In the genomic region with DNA sequence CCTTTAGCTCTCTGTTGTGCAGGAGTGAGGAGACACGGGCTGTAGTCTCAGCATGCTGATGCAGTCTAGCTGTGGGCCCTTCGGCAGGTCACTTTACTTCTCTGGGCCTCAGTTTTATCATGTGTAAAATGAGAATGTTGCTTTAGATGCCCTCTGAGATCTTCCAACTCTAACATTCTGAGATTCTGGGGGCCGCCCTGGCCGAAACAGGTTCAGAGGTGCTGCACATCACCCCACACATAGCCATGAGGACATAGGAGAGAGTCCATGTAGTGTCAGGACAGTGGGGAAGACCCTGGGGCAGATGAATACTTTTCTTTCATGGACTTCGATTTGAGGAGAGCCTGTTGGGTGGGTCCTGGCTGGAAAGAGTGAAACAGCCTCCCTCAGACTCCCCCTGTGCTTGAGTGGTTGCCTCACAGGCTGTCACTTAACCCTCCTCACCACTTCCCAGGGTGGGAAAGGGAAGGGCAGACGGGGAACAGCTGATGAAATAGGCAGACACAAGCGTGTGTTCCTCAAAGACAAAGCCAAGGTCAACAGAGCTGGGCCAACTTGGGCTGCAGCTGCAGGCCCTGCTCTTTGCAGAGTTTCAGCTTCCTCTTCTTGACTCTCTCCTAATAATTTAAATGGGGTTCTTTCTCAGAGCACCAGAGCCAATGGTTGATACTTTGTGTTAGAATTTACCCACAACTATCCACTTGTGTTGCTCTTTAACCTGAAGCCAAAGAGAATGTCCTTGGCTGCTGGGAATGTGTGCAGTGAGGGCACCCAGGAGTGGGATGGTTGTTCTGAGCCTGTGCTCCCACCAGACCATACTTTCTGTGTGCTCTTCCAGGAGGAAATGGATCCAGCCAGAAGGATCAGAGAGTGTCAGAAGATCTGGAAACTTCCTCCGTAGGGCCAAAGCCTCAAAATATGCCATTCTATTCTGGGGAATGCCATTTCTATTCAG, we compare ENCODE assay signal across 1 cellular context.
A peak's percentile ranks its signal among the peaks of the same experiment; 100 is the strongest.
TF ChIP-seq lines count a peak whose summit lies in the region.

No MANE protein-coding gene starts in this region.

TF ChIP-seq in HepG2, 621 proteins besides CTCF, POLR2A, EP300 and RAD21 (continued from another document and continues in another):
- TF ChIP-seq ZNF747 (CRISPR knock-in tag; IDR thresholded peaks at IDR 0.05; ENCODE audit: borderline replicate concordance) (no peak), ZNF432 (CRISPR knock-in tag; IDR thresholded peaks at IDR 0.05; ENCODE audit: borderline replicate concordance) (no peak), ZNF816 (CRISPR knock-in tag; IDR thresholded peaks at IDR 0.05; ENCODE audit: borderline replicate concordance) (no peak), NR1H2 (CRISPR knock-in tag; IDR thresholded peaks at IDR 0.05; ENCODE audit: borderline replicate concordance, low read depth) (no peak), ZNF775 (CRISPR knock-in tag; IDR thresholded peaks at IDR 0.05; ENCODE audit: borderline replicate concordance) (no peak), MZF1 (CRISPR knock-in tag; IDR thresholded peaks at IDR 0.05; ENCODE audit: borderline replicate concordance) (no peak), MXD4 (CRISPR knock-in tag; IDR thresholded peaks at IDR 0.05) (no peak), REXO4 (CRISPR knock-in tag; IDR thresholded peaks at IDR 0.05; ENCODE audit: borderline replicate concordance) (no peak), ZNF33A (CRISPR knock-in tag; IDR thresholded peaks at IDR 0.05; ENCODE audit: borderline replicate concordance) (no peak), ZNF232 (CRISPR knock-in tag; IDR thresholded peaks at IDR 0.05; ENCODE audit: borderline replicate concordance) (no peak), SIX4 (CRISPR knock-in tag; IDR thresholded peaks at IDR 0.05) (no peak), KDM5A (IDR thresholded peaks at IDR 0.05; ENCODE audit: borderline replicate concordance, low read length) (no peak), JUN (CRISPR knock-in tag; IDR thresholded peaks at IDR 0.05) (no peak), SIX1 (CRISPR knock-in tag; IDR thresholded peaks at IDR 0.05; ENCODE audit: borderline replicate concordance) (no peak), ZNF101 (CRISPR knock-in tag; IDR thresholded peaks at IDR 0.05; ENCODE audit: borderline replicate concordance, low read depth) (no peak), ZZZ3 (CRISPR knock-in tag; IDR thresholded peaks at IDR 0.05; ENCODE audit: borderline replicate concordance) (no peak), ZNF44 (CRISPR knock-in tag; IDR thresholded peaks at IDR 0.05) (no peak), ZNF562 (CRISPR knock-in tag; IDR thresholded peaks at IDR 0.05; ENCODE audit: borderline replicate concordance) (no peak), ZNF292 (CRISPR knock-in tag; IDR thresholded peaks at IDR 0.05; ENCODE audit: borderline replicate concordance, low read depth) (peak; percentile 20; the same call in 1 of the 2 replicates), NRL (CRISPR knock-in tag; IDR thresholded peaks at IDR 0.05; ENCODE audit: borderline replicate concordance) (no peak), FIP1L1 (IDR thresholded peaks at IDR 0.05; ENCODE audit: borderline replicate concordance, insufficient read depth, low read depth, low read length) (no peak), ZNF549 (CRISPR knock-in tag; IDR thresholded peaks at IDR 0.05) (no peak), NFE2L1 (CRISPR knock-in tag; IDR thresholded peaks at IDR 0.05; ENCODE audit: borderline replicate concordance) (no peak), REL (CRISPR knock-in tag; conservative IDR thresholded peaks at IDR 0.05) (no peak), MAFF (IDR thresholded peaks at IDR 0.05; ENCODE audit: low read depth, low read length) (no peak), ZNF260 (CRISPR knock-in tag; IDR thresholded peaks at IDR 0.05; ENCODE audit: borderline replicate concordance, low read depth) (no peak), SP5 (CRISPR knock-in tag; IDR thresholded peaks at IDR 0.05; ENCODE audit: borderline replicate concordance, low read depth) (no peak), ZNF205 (CRISPR knock-in tag; IDR thresholded peaks at IDR 0.05) (no peak)
- TF ChIP-seq, protein P1, sequence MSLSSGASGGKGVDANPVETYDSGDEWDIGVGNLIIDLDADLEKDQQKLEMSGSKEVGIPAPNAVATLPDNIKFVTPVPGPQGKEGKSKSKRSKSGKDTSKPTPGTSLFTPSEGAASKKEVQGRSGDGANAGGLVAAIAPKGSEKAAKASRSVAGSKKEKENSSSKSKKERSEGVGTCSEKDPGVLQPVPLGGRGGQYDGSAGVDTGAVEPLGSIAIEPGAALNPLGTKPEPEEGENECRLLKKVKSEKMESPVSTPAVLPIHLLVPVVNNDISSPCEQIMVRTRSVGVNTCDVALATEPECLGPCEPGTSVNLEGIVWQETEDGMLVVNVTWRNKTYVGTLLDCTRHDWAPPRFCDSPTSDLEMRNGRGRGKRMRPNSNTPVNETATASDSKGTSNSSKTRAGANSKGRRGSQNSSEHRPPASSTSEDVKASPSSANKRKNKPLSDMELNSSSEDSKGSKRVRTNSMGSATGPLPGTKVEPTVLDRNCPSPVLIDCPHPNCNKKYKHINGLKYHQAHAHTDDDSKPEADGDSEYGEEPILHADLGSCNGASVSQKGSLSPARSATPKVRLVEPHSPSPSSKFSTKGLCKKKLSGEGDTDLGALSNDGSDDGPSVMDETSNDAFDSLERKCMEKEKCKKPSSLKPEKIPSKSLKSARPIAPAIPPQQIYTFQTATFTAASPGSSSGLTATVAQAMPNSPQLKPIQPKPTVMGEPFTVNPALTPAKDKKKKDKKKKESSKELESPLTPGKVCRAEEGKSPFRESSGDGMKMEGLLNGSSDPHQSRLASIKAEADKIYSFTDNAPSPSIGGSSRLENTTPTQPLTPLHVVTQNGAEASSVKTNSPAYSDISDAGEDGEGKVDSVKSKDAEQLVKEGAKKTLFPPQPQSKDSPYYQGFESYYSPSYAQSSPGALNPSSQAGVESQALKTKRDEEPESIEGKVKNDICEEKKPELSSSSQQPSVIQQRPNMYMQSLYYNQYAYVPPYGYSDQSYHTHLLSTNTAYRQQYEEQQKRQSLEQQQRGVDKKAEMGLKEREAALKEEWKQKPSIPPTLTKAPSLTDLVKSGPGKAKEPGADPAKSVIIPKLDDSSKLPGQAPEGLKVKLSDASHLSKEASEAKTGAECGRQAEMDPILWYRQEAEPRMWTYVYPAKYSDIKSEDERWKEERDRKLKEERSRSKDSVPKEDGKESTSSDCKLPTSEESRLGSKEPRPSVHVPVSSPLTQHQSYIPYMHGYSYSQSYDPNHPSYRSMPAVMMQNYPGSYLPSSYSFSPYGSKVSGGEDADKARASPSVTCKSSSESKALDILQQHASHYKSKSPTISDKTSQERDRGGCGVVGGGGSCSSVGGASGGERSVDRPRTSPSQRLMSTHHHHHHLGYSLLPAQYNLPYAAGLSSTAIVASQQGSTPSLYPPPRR (CRISPR knock-in tag; IDR thresholded peaks at IDR 0.05; ENCODE audit: borderline replicate concordance), result no peak
- TF ChIP-seq, protein P2, sequence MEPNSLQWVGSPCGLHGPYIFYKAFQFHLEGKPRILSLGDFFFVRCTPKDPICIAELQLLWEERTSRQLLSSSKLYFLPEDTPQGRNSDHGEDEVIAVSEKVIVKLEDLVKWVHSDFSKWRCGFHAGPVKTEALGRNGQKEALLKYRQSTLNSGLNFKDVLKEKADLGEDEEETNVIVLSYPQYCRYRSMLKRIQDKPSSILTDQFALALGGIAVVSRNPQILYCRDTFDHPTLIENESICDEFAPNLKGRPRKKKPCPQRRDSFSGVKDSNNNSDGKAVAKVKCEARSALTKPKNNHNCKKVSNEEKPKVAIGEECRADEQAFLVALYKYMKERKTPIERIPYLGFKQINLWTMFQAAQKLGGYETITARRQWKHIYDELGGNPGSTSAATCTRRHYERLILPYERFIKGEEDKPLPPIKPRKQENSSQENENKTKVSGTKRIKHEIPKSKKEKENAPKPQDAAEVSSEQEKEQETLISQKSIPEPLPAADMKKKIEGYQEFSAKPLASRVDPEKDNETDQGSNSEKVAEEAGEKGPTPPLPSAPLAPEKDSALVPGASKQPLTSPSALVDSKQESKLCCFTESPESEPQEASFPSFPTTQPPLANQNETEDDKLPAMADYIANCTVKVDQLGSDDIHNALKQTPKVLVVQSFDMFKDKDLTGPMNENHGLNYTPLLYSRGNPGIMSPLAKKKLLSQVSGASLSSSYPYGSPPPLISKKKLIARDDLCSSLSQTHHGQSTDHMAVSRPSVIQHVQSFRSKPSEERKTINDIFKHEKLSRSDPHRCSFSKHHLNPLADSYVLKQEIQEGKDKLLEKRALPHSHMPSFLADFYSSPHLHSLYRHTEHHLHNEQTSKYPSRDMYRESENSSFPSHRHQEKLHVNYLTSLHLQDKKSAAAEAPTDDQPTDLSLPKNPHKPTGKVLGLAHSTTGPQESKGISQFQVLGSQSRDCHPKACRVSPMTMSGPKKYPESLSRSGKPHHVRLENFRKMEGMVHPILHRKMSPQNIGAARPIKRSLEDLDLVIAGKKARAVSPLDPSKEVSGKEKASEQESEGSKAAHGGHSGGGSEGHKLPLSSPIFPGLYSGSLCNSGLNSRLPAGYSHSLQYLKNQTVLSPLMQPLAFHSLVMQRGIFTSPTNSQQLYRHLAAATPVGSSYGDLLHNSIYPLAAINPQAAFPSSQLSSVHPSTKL (CRISPR knock-in tag; IDR thresholded peaks at IDR 0.05), result peak; percentile 59
- TF ChIP-seq, protein P3, sequence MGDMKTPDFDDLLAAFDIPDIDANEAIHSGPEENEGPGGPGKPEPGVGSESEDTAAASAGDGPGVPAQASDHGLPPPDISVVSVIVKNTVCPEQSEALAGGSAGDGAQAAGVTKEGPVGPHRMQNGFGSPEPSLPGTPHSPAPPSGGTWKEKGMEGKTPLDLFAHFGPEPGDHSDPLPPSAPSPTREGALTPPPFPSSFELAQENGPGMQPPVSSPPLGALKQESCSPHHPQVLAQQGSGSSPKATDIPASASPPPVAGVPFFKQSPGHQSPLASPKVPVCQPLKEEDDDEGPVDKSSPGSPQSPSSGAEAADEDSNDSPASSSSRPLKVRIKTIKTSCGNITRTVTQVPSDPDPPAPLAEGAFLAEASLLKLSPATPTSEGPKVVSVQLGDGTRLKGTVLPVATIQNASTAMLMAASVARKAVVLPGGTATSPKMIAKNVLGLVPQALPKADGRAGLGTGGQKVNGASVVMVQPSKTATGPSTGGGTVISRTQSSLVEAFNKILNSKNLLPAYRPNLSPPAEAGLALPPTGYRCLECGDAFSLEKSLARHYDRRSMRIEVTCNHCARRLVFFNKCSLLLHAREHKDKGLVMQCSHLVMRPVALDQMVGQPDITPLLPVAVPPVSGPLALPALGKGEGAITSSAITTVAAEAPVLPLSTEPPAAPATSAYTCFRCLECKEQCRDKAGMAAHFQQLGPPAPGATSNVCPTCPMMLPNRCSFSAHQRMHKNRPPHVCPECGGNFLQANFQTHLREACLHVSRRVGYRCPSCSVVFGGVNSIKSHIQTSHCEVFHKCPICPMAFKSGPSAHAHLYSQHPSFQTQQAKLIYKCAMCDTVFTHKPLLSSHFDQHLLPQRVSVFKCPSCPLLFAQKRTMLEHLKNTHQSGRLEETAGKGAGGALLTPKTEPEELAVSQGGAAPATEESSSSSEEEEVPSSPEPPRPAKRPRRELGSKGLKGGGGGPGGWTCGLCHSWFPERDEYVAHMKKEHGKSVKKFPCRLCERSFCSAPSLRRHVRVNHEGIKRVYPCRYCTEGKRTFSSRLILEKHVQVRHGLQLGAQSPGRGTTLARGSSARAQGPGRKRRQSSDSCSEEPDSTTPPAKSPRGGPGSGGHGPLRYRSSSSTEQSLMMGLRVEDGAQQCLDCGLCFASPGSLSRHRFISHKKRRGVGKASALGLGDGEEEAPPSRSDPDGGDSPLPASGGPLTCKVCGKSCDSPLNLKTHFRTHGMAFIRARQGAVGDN (CRISPR knock-in tag; IDR thresholded peaks at IDR 0.05), result 0 out of 2 replicates have a peak, but pooled peaks have one; percentile 21
- TF ChIP-seq, protein P4, sequence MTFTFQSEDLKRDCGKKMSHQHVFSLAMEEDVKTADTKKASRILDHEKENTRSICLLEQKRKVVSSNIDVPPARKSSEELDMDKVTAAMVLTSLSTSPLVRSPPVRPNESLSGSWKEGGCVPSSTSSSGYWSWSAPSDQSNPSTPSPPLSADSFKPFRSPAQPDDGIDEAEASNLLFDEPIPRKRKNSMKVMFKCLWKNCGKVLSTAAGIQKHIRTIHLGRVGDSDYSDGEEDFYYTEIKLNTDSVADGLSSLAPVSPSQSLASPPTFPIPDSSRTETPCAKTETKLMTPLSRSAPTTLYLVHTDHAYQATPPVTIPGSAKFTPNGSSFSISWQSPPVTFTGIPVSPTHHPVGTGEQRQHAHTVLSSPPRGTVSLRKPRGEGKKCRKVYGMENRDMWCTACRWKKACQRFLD (CRISPR knock-in tag; IDR thresholded peaks at IDR 0.05; ENCODE audit: borderline replicate concordance), result no peak
- TF ChIP-seq, protein P5, sequence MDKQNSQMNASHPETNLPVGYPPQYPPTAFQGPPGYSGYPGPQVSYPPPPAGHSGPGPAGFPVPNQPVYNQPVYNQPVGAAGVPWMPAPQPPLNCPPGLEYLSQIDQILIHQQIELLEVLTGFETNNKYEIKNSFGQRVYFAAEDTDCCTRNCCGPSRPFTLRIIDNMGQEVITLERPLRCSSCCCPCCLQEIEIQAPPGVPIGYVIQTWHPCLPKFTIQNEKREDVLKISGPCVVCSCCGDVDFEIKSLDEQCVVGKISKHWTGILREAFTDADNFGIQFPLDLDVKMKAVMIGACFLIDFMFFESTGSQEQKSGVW (CRISPR knock-in tag; IDR thresholded peaks at IDR 0.05; ENCODE audit: borderline replicate concordance), result no peak
- TF ChIP-seq, protein P6, sequence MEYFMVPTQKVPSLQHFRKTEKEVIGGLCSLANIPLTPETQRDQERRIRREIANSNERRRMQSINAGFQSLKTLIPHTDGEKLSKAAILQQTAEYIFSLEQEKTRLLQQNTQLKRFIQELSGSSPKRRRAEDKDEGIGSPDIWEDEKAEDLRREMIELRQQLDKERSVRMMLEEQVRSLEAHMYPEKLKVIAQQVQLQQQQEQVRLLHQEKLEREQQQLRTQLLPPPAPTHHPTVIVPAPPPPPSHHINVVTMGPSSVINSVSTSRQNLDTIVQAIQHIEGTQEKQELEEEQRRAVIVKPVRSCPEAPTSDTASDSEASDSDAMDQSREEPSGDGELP (IDR thresholded peaks at IDR 0.05; ENCODE audit: borderline replicate concordance, low read depth), result peak; percentile 82
- TF ChIP-seq, protein P7, sequence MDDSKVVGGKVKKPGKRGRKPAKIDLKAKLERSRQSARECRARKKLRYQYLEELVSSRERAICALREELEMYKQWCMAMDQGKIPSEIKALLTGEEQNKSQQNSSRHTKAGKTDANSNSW (CRISPR knock-in tag; IDR thresholded peaks at IDR 0.05; ENCODE audit: borderline replicate concordance), result no peak
- TF ChIP-seq, protein P8, sequence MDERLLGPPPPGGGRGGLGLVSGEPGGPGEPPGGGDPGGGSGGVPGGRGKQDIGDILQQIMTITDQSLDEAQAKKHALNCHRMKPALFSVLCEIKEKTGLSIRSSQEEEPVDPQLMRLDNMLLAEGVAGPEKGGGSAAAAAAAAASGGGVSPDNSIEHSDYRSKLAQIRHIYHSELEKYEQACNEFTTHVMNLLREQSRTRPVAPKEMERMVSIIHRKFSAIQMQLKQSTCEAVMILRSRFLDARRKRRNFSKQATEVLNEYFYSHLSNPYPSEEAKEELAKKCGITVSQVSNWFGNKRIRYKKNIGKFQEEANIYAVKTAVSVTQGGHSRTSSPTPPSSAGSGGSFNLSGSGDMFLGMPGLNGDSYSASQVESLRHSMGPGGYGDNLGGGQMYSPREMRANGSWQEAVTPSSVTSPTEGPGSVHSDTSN (CRISPR knock-in tag; IDR thresholded peaks at IDR 0.05), result no peak
